In genomic region chr7:141012044-141012685, GRCh38 we compare ENCODE assay signal across 1 cellular context.
TF ChIP-seq lines count a peak whose summit lies in the region.

No MANE protein-coding gene starts in this region.

TF ChIP-seq in K562, 482 proteins besides CTCF, POLR2A, EP300 and RAD21 (continued from another document):
- TF ChIP-seq, protein P1, sequence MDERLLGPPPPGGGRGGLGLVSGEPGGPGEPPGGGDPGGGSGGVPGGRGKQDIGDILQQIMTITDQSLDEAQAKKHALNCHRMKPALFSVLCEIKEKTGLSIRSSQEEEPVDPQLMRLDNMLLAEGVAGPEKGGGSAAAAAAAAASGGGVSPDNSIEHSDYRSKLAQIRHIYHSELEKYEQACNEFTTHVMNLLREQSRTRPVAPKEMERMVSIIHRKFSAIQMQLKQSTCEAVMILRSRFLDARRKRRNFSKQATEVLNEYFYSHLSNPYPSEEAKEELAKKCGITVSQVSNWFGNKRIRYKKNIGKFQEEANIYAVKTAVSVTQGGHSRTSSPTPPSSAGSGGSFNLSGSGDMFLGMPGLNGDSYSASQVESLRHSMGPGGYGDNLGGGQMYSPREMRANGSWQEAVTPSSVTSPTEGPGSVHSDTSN (CRISPR knock-in tag; IDR thresholded peaks at IDR 0.05; ENCODE audit: low read depth), result no peak
- TF ChIP-seq, protein P1 (tag; conservative IDR thresholded peaks at IDR 0.05; ENCODE audit: low read depth), result peak; percentile 82
- TF ChIP-seq STAT5A (IDR thresholded peaks at IDR 0.05; ENCODE audit: borderline replicate concordance, low read length) (no peak), ZNF586 (CRISPR knock-in tag; conservative IDR thresholded peaks at IDR 0.05) (no peak), FOXK2 (conservative IDR thresholded peaks at IDR 0.05 in 1 of 2, IDR thresholded peaks at IDR 0.05 in 1 of 2; ENCODE audit: low read depth in 2 of 2) (no peak), MECOM (CRISPR knock-in tag; IDR thresholded peaks at IDR 0.05) (no peak), DIDO1 (tag; IDR thresholded peaks at IDR 0.05; ENCODE audit: low read depth) (0 out of 2 replicates have a peak, but pooled peaks have one; percentile 17), CBX5 (IDR thresholded peaks at IDR 0.05; ENCODE audit: borderline replicate concordance, low read depth) (no peak), EWSR1 (IDR thresholded peaks at IDR 0.05; ENCODE audit: borderline replicate concordance, low read depth, partially characterized antibody) (no peak), BACH1 (tag; IDR thresholded peaks at IDR 0.05) (no peak), MEIS2 (IDR thresholded peaks at IDR 0.05; ENCODE audit: partially characterized antibody) (peak; percentile 38), ZNF764 (CRISPR knock-in tag; IDR thresholded peaks at IDR 0.05; ENCODE audit: low read depth) (no peak), ZNF140 (CRISPR knock-in tag; IDR thresholded peaks at IDR 0.05) (no peak)
- TF ChIP-seq, protein P2, sequence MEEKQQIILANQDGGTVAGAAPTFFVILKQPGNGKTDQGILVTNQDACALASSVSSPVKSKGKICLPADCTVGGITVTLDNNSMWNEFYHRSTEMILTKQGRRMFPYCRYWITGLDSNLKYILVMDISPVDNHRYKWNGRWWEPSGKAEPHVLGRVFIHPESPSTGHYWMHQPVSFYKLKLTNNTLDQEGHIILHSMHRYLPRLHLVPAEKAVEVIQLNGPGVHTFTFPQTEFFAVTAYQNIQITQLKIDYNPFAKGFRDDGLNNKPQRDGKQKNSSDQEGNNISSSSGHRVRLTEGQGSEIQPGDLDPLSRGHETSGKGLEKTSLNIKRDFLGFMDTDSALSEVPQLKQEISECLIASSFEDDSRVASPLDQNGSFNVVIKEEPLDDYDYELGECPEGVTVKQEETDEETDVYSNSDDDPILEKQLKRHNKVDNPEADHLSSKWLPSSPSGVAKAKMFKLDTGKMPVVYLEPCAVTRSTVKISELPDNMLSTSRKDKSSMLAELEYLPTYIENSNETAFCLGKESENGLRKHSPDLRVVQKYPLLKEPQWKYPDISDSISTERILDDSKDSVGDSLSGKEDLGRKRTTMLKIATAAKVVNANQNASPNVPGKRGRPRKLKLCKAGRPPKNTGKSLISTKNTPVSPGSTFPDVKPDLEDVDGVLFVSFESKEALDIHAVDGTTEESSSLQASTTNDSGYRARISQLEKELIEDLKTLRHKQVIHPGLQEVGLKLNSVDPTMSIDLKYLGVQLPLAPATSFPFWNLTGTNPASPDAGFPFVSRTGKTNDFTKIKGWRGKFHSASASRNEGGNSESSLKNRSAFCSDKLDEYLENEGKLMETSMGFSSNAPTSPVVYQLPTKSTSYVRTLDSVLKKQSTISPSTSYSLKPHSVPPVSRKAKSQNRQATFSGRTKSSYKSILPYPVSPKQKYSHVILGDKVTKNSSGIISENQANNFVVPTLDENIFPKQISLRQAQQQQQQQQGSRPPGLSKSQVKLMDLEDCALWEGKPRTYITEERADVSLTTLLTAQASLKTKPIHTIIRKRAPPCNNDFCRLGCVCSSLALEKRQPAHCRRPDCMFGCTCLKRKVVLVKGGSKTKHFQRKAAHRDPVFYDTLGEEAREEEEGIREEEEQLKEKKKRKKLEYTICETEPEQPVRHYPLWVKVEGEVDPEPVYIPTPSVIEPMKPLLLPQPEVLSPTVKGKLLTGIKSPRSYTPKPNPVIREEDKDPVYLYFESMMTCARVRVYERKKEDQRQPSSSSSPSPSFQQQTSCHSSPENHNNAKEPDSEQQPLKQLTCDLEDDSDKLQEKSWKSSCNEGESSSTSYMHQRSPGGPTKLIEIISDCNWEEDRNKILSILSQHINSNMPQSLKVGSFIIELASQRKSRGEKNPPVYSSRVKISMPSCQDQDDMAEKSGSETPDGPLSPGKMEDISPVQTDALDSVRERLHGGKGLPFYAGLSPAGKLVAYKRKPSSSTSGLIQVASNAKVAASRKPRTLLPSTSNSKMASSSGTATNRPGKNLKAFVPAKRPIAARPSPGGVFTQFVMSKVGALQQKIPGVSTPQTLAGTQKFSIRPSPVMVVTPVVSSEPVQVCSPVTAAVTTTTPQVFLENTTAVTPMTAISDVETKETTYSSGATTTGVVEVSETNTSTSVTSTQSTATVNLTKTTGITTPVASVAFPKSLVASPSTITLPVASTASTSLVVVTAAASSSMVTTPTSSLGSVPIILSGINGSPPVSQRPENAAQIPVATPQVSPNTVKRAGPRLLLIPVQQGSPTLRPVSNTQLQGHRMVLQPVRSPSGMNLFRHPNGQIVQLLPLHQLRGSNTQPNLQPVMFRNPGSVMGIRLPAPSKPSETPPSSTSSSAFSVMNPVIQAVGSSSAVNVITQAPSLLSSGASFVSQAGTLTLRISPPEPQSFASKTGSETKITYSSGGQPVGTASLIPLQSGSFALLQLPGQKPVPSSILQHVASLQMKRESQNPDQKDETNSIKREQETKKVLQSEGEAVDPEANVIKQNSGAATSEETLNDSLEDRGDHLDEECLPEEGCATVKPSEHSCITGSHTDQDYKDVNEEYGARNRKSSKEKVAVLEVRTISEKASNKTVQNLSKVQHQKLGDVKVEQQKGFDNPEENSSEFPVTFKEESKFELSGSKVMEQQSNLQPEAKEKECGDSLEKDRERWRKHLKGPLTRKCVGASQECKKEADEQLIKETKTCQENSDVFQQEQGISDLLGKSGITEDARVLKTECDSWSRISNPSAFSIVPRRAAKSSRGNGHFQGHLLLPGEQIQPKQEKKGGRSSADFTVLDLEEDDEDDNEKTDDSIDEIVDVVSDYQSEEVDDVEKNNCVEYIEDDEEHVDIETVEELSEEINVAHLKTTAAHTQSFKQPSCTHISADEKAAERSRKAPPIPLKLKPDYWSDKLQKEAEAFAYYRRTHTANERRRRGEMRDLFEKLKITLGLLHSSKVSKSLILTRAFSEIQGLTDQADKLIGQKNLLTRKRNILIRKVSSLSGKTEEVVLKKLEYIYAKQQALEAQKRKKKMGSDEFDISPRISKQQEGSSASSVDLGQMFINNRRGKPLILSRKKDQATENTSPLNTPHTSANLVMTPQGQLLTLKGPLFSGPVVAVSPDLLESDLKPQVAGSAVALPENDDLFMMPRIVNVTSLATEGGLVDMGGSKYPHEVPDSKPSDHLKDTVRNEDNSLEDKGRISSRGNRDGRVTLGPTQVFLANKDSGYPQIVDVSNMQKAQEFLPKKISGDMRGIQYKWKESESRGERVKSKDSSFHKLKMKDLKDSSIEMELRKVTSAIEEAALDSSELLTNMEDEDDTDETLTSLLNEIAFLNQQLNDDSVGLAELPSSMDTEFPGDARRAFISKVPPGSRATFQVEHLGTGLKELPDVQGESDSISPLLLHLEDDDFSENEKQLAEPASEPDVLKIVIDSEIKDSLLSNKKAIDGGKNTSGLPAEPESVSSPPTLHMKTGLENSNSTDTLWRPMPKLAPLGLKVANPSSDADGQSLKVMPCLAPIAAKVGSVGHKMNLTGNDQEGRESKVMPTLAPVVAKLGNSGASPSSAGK (IDR thresholded peaks at IDR 0.05), result no peak
- TF ChIP-seq, protein P3, sequence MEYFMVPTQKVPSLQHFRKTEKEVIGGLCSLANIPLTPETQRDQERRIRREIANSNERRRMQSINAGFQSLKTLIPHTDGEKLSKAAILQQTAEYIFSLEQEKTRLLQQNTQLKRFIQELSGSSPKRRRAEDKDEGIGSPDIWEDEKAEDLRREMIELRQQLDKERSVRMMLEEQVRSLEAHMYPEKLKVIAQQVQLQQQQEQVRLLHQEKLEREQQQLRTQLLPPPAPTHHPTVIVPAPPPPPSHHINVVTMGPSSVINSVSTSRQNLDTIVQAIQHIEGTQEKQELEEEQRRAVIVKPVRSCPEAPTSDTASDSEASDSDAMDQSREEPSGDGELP (CRISPR knock-in tag; IDR thresholded peaks at IDR 0.05; ENCODE audit: borderline replicate concordance), result no peak
TF ChIP-seq in K562: peak in this region for 20.
